Comparison of ENCODE assay signal across 1 cellular context in genomic region chr10:114389429-114389828, GRCh38.
TF ChIP-seq lines count a peak whose summit lies in the region.

No MANE protein-coding gene starts in this region.

TF ChIP-seq in GM12878, 131 proteins besides CTCF, POLR2A, EP300 and RAD21:
- no peak for TF ChIP-seq E2F8 (IDR thresholded peaks at IDR 0.05; ENCODE audit: low read depth, partially characterized antibody)
- no peak for TF ChIP-seq SREBF1 (IDR thresholded peaks at IDR 0.05; ENCODE audit: low read length)
- TF ChIP-seq, protein P1, sequence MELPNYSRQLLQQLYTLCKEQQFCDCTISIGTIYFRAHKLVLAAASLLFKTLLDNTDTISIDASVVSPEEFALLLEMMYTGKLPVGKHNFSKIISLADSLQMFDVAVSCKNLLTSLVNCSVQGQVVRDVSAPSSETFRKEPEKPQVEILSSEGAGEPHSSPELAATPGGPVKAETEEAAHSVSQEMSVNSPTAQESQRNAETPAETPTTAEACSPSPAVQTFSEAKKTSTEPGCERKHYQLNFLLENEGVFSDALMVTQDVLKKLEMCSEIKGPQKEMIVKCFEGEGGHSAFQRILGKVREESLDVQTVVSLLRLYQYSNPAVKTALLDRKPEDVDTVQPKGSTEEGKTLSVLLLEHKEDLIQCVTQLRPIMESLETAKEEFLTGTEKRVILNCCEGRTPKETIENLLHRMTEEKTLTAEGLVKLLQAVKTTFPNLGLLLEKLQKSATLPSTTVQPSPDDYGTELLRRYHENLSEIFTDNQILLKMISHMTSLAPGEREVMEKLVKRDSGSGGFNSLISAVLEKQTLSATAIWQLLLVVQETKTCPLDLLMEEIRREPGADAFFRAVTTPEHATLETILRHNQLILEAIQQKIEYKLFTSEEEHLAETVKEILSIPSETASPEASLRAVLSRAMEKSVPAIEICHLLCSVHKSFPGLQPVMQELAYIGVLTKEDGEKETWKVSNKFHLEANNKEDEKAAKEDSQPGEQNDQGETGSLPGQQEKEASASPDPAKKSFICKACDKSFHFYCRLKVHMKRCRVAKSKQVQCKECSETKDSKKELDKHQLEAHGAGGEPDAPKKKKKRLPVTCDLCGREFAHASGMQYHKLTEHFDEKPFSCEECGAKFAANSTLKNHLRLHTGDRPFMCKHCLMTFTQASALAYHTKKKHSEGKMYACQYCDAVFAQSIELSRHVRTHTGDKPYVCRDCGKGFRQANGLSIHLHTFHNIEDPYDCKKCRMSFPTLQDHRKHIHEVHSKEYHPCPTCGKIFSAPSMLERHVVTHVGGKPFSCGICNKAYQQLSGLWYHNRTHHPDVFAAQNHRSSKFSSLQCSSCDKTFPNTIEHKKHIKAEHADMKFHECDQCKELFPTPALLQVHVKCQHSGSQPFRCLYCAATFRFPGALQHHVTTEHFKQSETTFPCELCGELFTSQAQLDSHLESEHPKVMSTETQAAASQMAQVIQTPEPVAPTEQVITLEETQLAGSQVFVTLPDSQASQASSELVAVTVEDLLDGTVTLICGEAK (IDR thresholded peaks at IDR 0.05; ENCODE audit: borderline replicate concordance): no peak
- TF ChIP-seq ATF3 (IDR thresholded peaks at IDR 0.05; ENCODE audit: borderline replicate concordance, extremely low read depth, low read depth, low read length): no peak
- no peak for TF ChIP-seq ZBTB33 (IDR thresholded peaks at IDR 0.05)
- no peak for TF ChIP-seq TCF12 (IDR thresholded peaks at IDR 0.05; ENCODE audit: low read depth, low read length)
- TF ChIP-seq MTA3 (IDR thresholded peaks at IDR 0.05; ENCODE audit: borderline replicate concordance, low read length): no peak
- TF ChIP-seq FOXM1 (IDR thresholded peaks at IDR 0.05; ENCODE audit: low read depth, low read length): no peak
- no peak for TF ChIP-seq GATAD2B (conservative IDR thresholded peaks at IDR 0.05; ENCODE audit: low read depth)
- TF ChIP-seq JUND (IDR thresholded peaks at IDR 0.05; ENCODE audit: low read depth, low read length): no peak
